In the genomic region with DNA sequence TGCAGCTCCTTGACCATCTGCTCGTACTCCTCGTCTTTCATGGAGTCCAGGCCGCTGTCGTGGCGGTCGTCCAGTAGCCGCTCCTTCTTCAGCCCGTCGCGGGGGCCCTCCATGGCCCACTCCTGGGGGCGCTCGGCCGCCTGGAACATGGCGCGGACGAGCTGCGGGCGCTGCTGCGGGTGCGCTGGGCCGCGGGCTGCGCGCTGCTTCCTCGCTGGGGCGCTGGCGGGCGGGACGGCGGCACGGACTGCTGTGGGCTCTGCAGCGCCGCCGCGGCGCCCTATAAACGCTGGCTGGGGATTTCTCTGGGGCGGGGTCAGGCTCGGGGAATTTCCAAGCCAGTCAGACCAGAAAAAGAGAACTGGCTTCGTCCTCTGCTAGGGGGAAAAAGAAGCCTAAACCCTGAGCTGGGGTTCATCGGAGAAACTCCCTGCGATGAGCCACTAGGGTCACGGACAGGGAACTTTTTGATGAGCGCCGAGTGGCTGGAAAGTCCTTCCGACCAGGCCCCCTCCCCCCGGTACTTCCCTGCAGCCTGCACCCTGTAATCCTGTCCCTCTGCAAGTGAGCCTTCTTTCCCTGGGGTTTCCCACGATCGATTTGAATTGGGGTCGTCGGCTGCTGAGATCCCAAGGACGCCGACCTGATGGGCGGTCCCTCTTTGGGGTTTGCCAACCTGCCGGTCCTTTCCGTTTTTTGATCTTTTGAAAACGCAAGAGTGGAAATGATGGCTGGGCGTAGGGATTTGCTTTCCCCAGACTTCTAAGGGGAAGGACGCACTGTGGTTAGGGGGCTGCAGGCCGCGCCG, we compare ENCODE assay signal across 8 cellular contexts. TPM values are rescaled to one million over a fixed set of nuclear protein-coding genes. Genes with fewer than 3 reads are reported as not detected.
A peak's percentile ranks its signal among the peaks of the same experiment; 100 is the strongest.
DNase-seq lines count a peak whose midpoint lies in the region; ATAC-seq, FAIRE-seq and TF ChIP-seq lines count a peak whose summit lies in the region.

NFKBIA (minus strand) TSS at position 254 of the 808 bp plus-strand sequence; CDS start at position 149, 105 bp downstream.

- H3K4me1 ChIP-seq in pancreas (peaks cover 8 to 28% (median 14%) of the 10 kb centered on the region in 3 donors), tibial artery (peaks cover 0 to 39% (median 27%) of the 10 kb centered on the region in 4 donors)

- peaks cover 32 to 33% of the 10 kb centered on the region in 2 donors for H3K36me3 Mint-ChIP-seq in activated naive CD4-positive, alpha-beta T cell treated with anti-CD3 and anti-CD28 coated beads, Interleukin-2, amount 50 U/mL, for 72 hours
- no peaks in the 10 kb centered on the region for H3K36me3 Mint-ChIP-seq in glutamatergic neuron (ENCODE audit: unreplicated experiment)

- peak; percentile 84 for TF ChIP-seq POLR2A in NB4 (IDR thresholded peaks at IDR 0.05; ENCODE audit: extremely low read depth, insufficient read length)

- WGBS in pancreas, 2 donors, result 0% methylated on average over 62 of the region's 62 CpGs

- DNase-seq in GM12865 (ENCODE audit: low read depth) (peak; percentile 98), NB4 (ENCODE audit: low read depth) (peak; percentile 94), SKM-1 (lab: John Stamatoyannopoulos, UW; ENCODE audit: unreplicated experiment) (peak; percentile 59), glutamatergic neuron (peak; percentile 89), pancreas (peak; percentile 86 to 97 (median 94)), tibial artery (peak; percentile 89 to 95)
- peak; percentile 97 for DNase-seq in activated naive CD4-positive, alpha-beta T cell treated with anti-CD3 and anti-CD28 coated beads, Interleukin-2, amount 50 U/mL, for 72 hours (ENCODE audit: low spot score in 2 of 2)

- intact Hi-C loops in pancreas (cut with DNase I), result loop anchor here in 1 of 3 donors (10.0 kb wide), 1 partner anchor 60 kb away; no protein-coding TSS in a partner anchor
- intact Hi-C loops in tibial artery (cut with DNase I; ENCODE audit: low total_unique reads), result loop anchor here (2.0 to 5.0 kb wide), 4 partner anchors 68 to 282 kb away; partner anchors contain the start of genes PPP2R3C, PRORP and PSMA6

- H3K4me3 ChIP-seq in GM12865 (ENCODE audit: low read depth, low read length) (peak within 1 kb of the TSS; percentile 79), NB4 (ENCODE audit: low read depth, low read length) (peak within 1 kb of the TSS; percentile 75), pancreas (peak within 1 kb of the TSS; percentile 81 to 92 (median 90)), tibial artery (peak within 1 kb of the TSS; percentile 70 to 90)

- H3K9me3 Mint-ChIP-seq in activated naive CD4-positive, alpha-beta T cell treated with anti-CD3 and anti-CD28 coated beads, Interleukin-2, amount 50 U/mL, for 72 hours, result no peaks in the 10 kb centered on the region
- H3K9me3 Mint-ChIP-seq in glutamatergic neuron (ENCODE audit: unreplicated experiment), result peaks cover 6% of the 10 kb centered on the region

- ATAC-seq in HG02588 (IDR thresholded peaks at IDR 0.05; ENCODE audit: unreplicated experiment) (peak; percentile 57), pancreas (peak; percentile 66 to 81 (median 77))
- ATAC-seq in activated naive CD4-positive, alpha-beta T cell treated with anti-CD3 and anti-CD28 coated beads, Interleukin-2, amount 50 U/mL, for 72 hours, result peak; percentile 67 to 71

- peak within 1 kb of the TSS; percentile 99 to 100 for H3K27ac Mint-ChIP-seq in activated naive CD4-positive, alpha-beta T cell treated with anti-CD3 and anti-CD28 coated beads, Interleukin-2, amount 50 U/mL, for 72 hours
- H3K27ac Mint-ChIP-seq in glutamatergic neuron (ENCODE audit: unreplicated experiment), result peak within 1 kb of the TSS; percentile 95

- H3K9me3 ChIP-seq in pancreas, result no peaks in the 10 kb centered on the region
- H3K9me3 ChIP-seq in tibial artery, result no peaks in the 10 kb centered on the region

- FAIRE-seq in pancreas (lab: Jason Lieb, UNC), result no peak

- peak; percentile 21 for TF ChIP-seq CTCF in GM12865 (IDR thresholded peaks at IDR 0.05; ENCODE audit: insufficient read depth, low read depth, low read length, missing control alignments)
- peak; percentile 23 for TF ChIP-seq CTCF in NB4 (IDR thresholded peaks at IDR 0.05; ENCODE audit: low read depth, low read length)
- no peak for TF ChIP-seq CTCF in glutamatergic neuron (IDR thresholded peaks at IDR 0.05; ENCODE audit: partially characterized antibody, unreplicated experiment)
- no peak for TF ChIP-seq CTCF in pancreas (IDR thresholded peaks at IDR 0.05)
- peak; percentile 24 to 30 for TF ChIP-seq CTCF in tibial artery (IDR thresholded peaks at IDR 0.05)

- H3K4me1 Mint-ChIP-seq in glutamatergic neuron (ENCODE audit: low read depth, unreplicated experiment), result peaks cover 14% of the 10 kb centered on the region

- H3K27ac ChIP-seq in pancreas (peak within 1 kb of the TSS; percentile 95 to 99 (median 98)), tibial artery (peak within 1 kb of the TSS; percentile 96 to 98)

- H3K27me3 ChIP-seq in pancreas (no peaks in the 10 kb centered on the region), tibial artery (no peaks in the 10 kb centered on the region)

- H3K36me3 ChIP-seq in pancreas (peaks cover 0 to 38% (median 26%) of the 10 kb centered on the region in 3 donors), tibial artery (peaks cover 39 to 42% (median 40%) of the 10 kb centered on the region in 3 donors)

- peaks cover 9% of the 10 kb centered on the region for H3K27me3 Mint-ChIP-seq in glutamatergic neuron (ENCODE audit: unreplicated experiment)

- H3K4me3 Mint-ChIP-seq in glutamatergic neuron (ENCODE audit: unreplicated experiment), result peak within 1 kb of the TSS; percentile 91

RNA-seq across cellular contexts. Expression of gene NFKBIA, which starts in this region (rescaled TPM):
- 100 to 1,000 TPM; 150 to 303 TPM for total RNA-seq in activated naive CD4-positive, alpha-beta T cell treated with anti-CD3 and anti-CD28 coated beads, Interleukin-2, amount 50 U/mL, for 72 hours
- 20.1 TPM for total RNA-seq in glutamatergic neuron (ENCODE audit: unreplicated experiment)
- 100 to 1,000 TPM in 1 of 6 donors, 10 to 100 TPM in 5; 48.2 to 124 (median 60.1) TPM for total RNA-seq in pancreas
- 100 to 1,000 TPM in 1 of 2 donors, 10 to 100 TPM in 1; 96.9 to 101 TPM for polyA plus RNA-seq in pancreas

Comparison
In these comparisons a context has a peak if more than half of its experiments do, and no peak if none do; other contexts are left out.
1. Peak in every context shown above with its lines: DNase-seq, ATAC-seq, H3K4me3 ChIP-seq and H3K27ac ChIP-seq.
2. CTCF ChIP-seq: peak in GM12865 (single experiment), NB4 (single experiment) and tibial artery (2 of 2); none in glutamatergic neuron (single experiment) and pancreas (0 of 4).